ENCODE assay signal across 24 cellular contexts in the genomic region with DNA sequence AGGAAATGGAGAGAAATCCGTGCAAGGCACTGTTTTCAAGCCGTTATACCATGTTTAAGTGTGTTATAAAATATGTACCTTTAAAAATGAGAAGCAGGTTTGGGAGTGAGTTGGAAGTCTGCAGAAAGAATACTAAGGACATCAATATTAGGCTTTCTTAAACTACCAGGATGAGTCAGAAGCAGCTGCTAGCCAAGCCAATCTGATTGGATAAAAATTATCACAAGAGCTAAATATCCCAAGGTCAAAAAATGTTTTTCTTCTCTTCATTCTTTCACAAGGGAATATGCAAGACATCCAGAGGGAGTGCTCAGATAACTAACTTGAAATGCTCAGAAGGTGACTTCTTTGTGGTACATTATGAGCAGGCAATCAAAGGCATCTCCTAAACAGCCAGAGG. TPM values are rescaled to one million over a fixed set of nuclear protein-coding genes. Genes with fewer than 3 reads are reported as not detected.
DNase-seq lines count a peak whose midpoint lies in the region; ATAC-seq and TF ChIP-seq lines count a peak whose summit lies in the region.
"Had no signal": no experiment of that assay in that cellular context is flagged by ENCODE, and none has a peak within 500 bp of the region (broad histone marks: within the 10 kb centered on the region; RNA-seq: fewer than 3 reads in every experiment).

No MANE protein-coding gene starts in this region.

- H3K36me3 Mint-ChIP-seq in CD14-positive monocyte, result no peaks in the 10 kb centered on the region
- H3K36me3 Mint-ChIP-seq: activated naive CD4-positive, alpha-beta T cell treated with anti-CD3 and anti-CD28 coated beads, Interleukin-2, amount 50 U/mL, for 72 hours; CD8-positive, alpha-beta memory T cell had no signal

- peaks cover 7% of the 10 kb centered on the region; the same call in 1 of the 2 replicates for H3F3A ChIP-seq in GM23248 (ENCODE audit: insufficient read depth)

- H2AFZ ChIP-seq in GM23248, result no peak overlapping the region

- no peak overlapping the region for H3K4me2 ChIP-seq in GM23248 (ENCODE audit: unreplicated experiment)

- H3K9me3 ChIP-seq in GM23248 (ENCODE audit: low read depth), result no peaks in the 10 kb centered on the region
- H3K9me3 ChIP-seq: upper lobe of left lung had no signal

- no peak overlapping the region for H3K9ac ChIP-seq in GM23248

- H3K4me1 Mint-ChIP-seq in CD14-positive monocyte, result peaks cover 5% of the 10 kb centered on the region
- H3K4me1 Mint-ChIP-seq: activated B cell treated with CpG ODN at 0.5 μM for 24 hours; CD8-positive, alpha-beta memory T cell had no signal

- H3K4me3 Mint-ChIP-seq in CD14-positive monocyte, result no peak overlapping the region
- H3K4me3 Mint-ChIP-seq: activated B cell treated with CpG ODN at 0.5 μM for 24 hours; activated CD8-positive, alpha-beta T cell treated with anti-CD3 and anti-CD28 coated beads, Interleukin-2, amount 10 ng/mL, durations not matched to agents 7 days and 5 days; activated T-cell treated with anti-CD3 and anti-CD28 coated beads, Interleukin-2, amount 50 U/mL, for 72 hours; CD8-positive, alpha-beta memory T cell; nephron; T-helper 1 cell treated with Interleukin-12 subunit alpha and Interleukin-12 subunit beta and Interleukin-4 antibody, amounts not matched to agents 30 μg/mL and 1 μg/mL, for 36 hours had no signal

- TF ChIP-seq CTCF in CD14-positive monocyte (IDR thresholded peaks at IDR 0.05), result no peak

- 95 to 98% methylated on average over 2 of the region's 2 CpGs for WGBS in GM23248 (ENCODE audit: low coverage in 1 of 2, low lambda C conversion rate in 2 of 2, missing lambda C conversion rate in 2 of 2), 2 experiments

- no peaks in the 10 kb centered on the region for H3K36me3 ChIP-seq in GM23248 (ENCODE audit: low read depth)

- H3K27ac ChIP-seq in GM23248, result no peak overlapping the region
- H3K27ac ChIP-seq: upper lobe of left lung had no signal

- no peak for ATAC-seq in GM18858 (IDR thresholded peaks at IDR 0.05; ENCODE audit: unreplicated experiment)
- ATAC-seq: activated CD8-positive, alpha-beta T cell treated with anti-CD3 and anti-CD28 coated beads, Interleukin-2, amount 10 ng/mL, durations not matched to agents 7 days and 5 days; activated naive CD4-positive, alpha-beta T cell treated with anti-CD3 and anti-CD28 coated beads, Interleukin-2, amount 50 U/mL, for 72 hours; activated T-cell treated with anti-CD3 and anti-CD28 coated beads, Interleukin-2, amount 50 U/mL, for 72 hours had no signal

- peaks cover 0 to 4% (median 3%) of the 10 kb centered on the region in 7 donors for H3K9me3 Mint-ChIP-seq in CD14-positive monocyte
- H3K9me3 Mint-ChIP-seq: activated B cell treated with CpG ODN at 0.5 μM for 24 hours; activated naive CD4-positive, alpha-beta T cell treated with anti-CD3 and anti-CD28 coated beads, Interleukin-2, amount 50 U/mL, for 72 hours; activated T-cell treated with anti-CD3 and anti-CD28 coated beads, Interleukin-2, amount 50 U/mL, for 72 hours; CD8-positive, alpha-beta memory T cell; nephron; T-helper 1 cell treated with Interleukin-12 subunit alpha and Interleukin-12 subunit beta and Interleukin-4 antibody, amounts not matched to agents 30 μg/mL and 1 μg/mL, for 36 hours had no signal

- H3K4me1 ChIP-seq in GM23248 (ENCODE audit: insufficient read depth), result peaks cover 6% of the 10 kb centered on the region; the same call in 1 of the 2 replicates
- H3K4me1 ChIP-seq: upper lobe of left lung had no signal

- H3K79me2 ChIP-seq in GM23248 (ENCODE audit: insufficient read depth), result no peaks in the 10 kb centered on the region

- in situ Hi-C loops in GM23248 (cut with MboI), result no loop called here

- no peaks in the 10 kb centered on the region for H3K27me3 ChIP-seq in GM23248 (replicated peaks; ENCODE audit: insufficient read depth)
- H3K27me3 ChIP-seq: upper lobe of left lung had no signal

- H4K20me1 ChIP-seq in GM23248 (ENCODE audit: insufficient read depth), result no peaks in the 10 kb centered on the region

- H3K9me2 ChIP-seq in GM23248 (ENCODE audit: insufficient read depth), result no peaks in the 10 kb centered on the region

- DNase-seq in A172 (ENCODE audit: low spot score) (peak; percentile 52), GM23248 (peak; percentile 69), astrocyte of the hippocampus (ENCODE audit: low read depth, low spot score) (peak; percentile 38), fibroblast of the conjunctiva (ENCODE audit: low read depth) (peak; percentile 48), CD14-positive monocyte (ENCODE audit: low spot score) (no peak), ureter (ENCODE audit: low spot score) (no peak), middle frontal gyrus (ENCODE audit: extremely low spot score, low spot score) (no peak)
- DNase-seq: 8988T; activated B cell treated with CpG ODN at 0.5 μM for 24 hours; activated CD8-positive, alpha-beta T cell treated with anti-CD3 and anti-CD28 coated beads, Interleukin-2, amount 10 ng/mL, durations not matched to agents 7 days and 5 days; activated T-cell treated with anti-CD3 and anti-CD28 coated beads, Interleukin-2, amount 50 U/mL, for 72 hours; CD8-positive, alpha-beta memory T cell; central memory CD4-positive, alpha-beta T cell; DND-41; glutamatergic neuron; islet precursor cell; mammary epithelial cell; NCI-H187; stimulated activated naive CD4-positive, alpha-beta T cell; upper lobe of left lung had no signal

- intact Hi-C loops in CD14-positive monocyte (cut with micrococcal nuclease), result no loop called here

- no peak overlapping the region for H3K4me3 ChIP-seq in GM23248
- H3K4me3 ChIP-seq: upper lobe of left lung had no signal

- H3K27ac Mint-ChIP-seq in CD14-positive monocyte, result no peak overlapping the region
- H3K27ac Mint-ChIP-seq: activated B cell treated with CpG ODN at 0.5 μM for 24 hours; activated CD8-positive, alpha-beta T cell treated with anti-CD3 and anti-CD28 coated beads, Interleukin-2, amount 10 ng/mL, durations not matched to agents 7 days and 5 days; activated naive CD4-positive, alpha-beta T cell treated with anti-CD3 and anti-CD28 coated beads, Interleukin-2, amount 50 U/mL, for 72 hours; activated T-cell treated with anti-CD3 and anti-CD28 coated beads, Interleukin-2, amount 50 U/mL, for 72 hours; CD8-positive, alpha-beta memory T cell; nephron; T-helper 1 cell treated with Interleukin-12 subunit alpha and Interleukin-12 subunit beta and Interleukin-4 antibody, amounts not matched to agents 30 μg/mL and 1 μg/mL, for 36 hours had no signal

- peaks cover 3 to 5% (median 4%) of the 10 kb centered on the region in 3 donors for H3K27me3 Mint-ChIP-seq in CD14-positive monocyte (ENCODE audit: low read depth in 3 of 3)
- H3K27me3 Mint-ChIP-seq: activated B cell treated with CpG ODN at 0.5 μM for 24 hours had no signal

RNA-seq across cellular contexts. Expression of a gene that starts 19.3 kb away (rescaled TPM):
- 121 and 155 TPM in 2 replicates for total RNA-seq in A172 (2014; rRNA removed; shearing (Covaris generic))
- total RNA-seq in GM23248 (2014; rRNA removed; shearing (Covaris generic)), result 47.6 and 57.7 TPM in 2 replicates
- polyA plus RNA-seq in GM23248 (2016; fragmentation: Nextera tagmentation; extraction: Ambion mirVana), result 35.2 and 43.1 TPM in 2 replicates
- polyA plus RNA-seq in CD14-positive monocyte, result 10 to 100 TPM in 1 of 2 donors, 1 to 10 TPM in 1; 6.4 to 10.2 TPM
- total RNA-seq in ureter, result 86.4 TPM

RNA-seq across cellular contexts. Expression of a gene that starts 53.0 kb away (rescaled TPM):
- total RNA-seq in A172 (2014; rRNA removed; shearing (Covaris generic)), result 0.81 and 1.3 TPM in 2 replicates
- total RNA-seq in GM23248 (2014; rRNA removed; shearing (Covaris generic)), result 2.0 and 2.9 TPM in 2 replicates
- polyA plus RNA-seq in GM23248 (2016; fragmentation: Nextera tagmentation; extraction: Ambion mirVana), result 1.4 and 2.0 TPM in 2 replicates
- polyA plus RNA-seq in CD14-positive monocyte, result not detected
- 8.6 TPM for total RNA-seq in ureter
- total RNA-seq: activated CD8-positive, alpha-beta T cell treated with anti-CD3 and anti-CD28 coated beads, Interleukin-2, amount 10 ng/mL, durations not matched to agents 7 days and 5 days had no signal
- polyA plus RNA-seq: CD8-positive, alpha-beta memory T cell had no signal

Comparison
In these comparisons a context has a peak if more than half of its experiments do, and no peak if none do; other contexts are left out.
1. DNase-seq: peak in A172 (single experiment), GM23248 (single experiment), astrocyte of the hippocampus (single experiment) and fibroblast of the conjunctiva (single experiment); none in CD14-positive monocyte (single experiment), ureter (single experiment) and middle frontal gyrus (single experiment).